Comparison of ENCODE assay signal across 8 cellular contexts in the genomic region with DNA sequence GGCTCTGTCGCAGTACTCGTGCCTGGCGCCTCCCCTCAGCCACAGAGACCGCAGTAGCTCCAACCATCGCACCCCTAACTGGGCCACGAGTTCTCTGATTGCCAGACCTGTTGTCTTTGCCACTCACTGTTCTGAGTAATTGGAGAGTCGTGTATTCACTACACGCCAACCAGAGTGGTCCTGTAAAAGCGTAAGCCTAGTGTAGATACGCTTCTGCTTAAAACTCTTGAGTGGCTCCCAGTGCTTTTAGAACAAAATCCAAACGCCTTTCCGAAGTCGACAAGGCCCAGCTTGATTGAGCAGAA. TPM values are rescaled to one million over a fixed set of nuclear protein-coding genes. Genes with fewer than 3 reads are reported as not detected.
DNase-seq lines count a peak whose midpoint lies in the region; ATAC-seq and TF ChIP-seq lines count a peak whose summit lies in the region.

No MANE protein-coding gene starts in this region.

- peak overlapping the region; percentile 77 for H3K27ac ChIP-seq in CD4-positive, alpha-beta memory T cell (ENCODE audit: low read depth, low read length)
- H3K27ac ChIP-seq in left lung (peak overlapping the region; percentile 79 to 87), suprapubic skin (peak overlapping the region; percentile 84)

- TF ChIP-seq EP300 in suprapubic skin (IDR thresholded peaks at IDR 0.05) = no peak

- H3K9me3 Mint-ChIP-seq in CD4-positive, alpha-beta memory T cell = no peaks in the 10 kb centered on the region
- H3K9me3 Mint-ChIP-seq in activated naive CD4-positive, alpha-beta T cell treated with anti-CD3 and anti-CD28 coated beads, Interleukin-2, amount 50 U/mL, for 72 hours = no peaks in the 10 kb centered on the region

- ATAC-seq in activated naive CD4-positive, alpha-beta T cell treated with anti-CD3 and anti-CD28 coated beads, Interleukin-2, amount 50 U/mL, for 72 hours = peak in 1 of 2 donors; percentile 74
- ATAC-seq in left lung (no peak), HG03097 (IDR thresholded peaks at IDR 0.05; ENCODE audit: low FRiP score, unreplicated experiment) (no peak), GM21619 (IDR thresholded peaks at IDR 0.05; ENCODE audit: unreplicated experiment) (no peak), GM18511 (IDR thresholded peaks at IDR 0.05; ENCODE audit: unreplicated experiment) (no peak)

- POLR2A ChIA-PET in CD4-positive, alpha-beta memory T cell (lab: Charles Lee; ENCODE audit: partially characterized antibody) = interaction anchor here (0.8 to 34.3 kb wide), 13 partner anchors 8 to 505 kb away, joined by 3 to 1508 read pairs (median 6); partner anchors contain the start of genes DDX28, DUS2, ESRP2 and NFATC3

- H3K27me3 Mint-ChIP-seq in CD4-positive, alpha-beta memory T cell = no peaks in the 10 kb centered on the region

- H3K9me3 ChIP-seq in CD4-positive, alpha-beta memory T cell (ENCODE audit: control insufficient read depth in 1 of 2, low read length in 2 of 2) = no peaks in the 10 kb centered on the region
- H3K9me3 ChIP-seq in left lung (no peaks in the 10 kb centered on the region), suprapubic skin (no peaks in the 10 kb centered on the region)

- H3K4me3 Mint-ChIP-seq in CD4-positive, alpha-beta memory T cell = peak overlapping the region; percentile 96 to 99 (median 98)

- peaks cover 26 to 47% of the 10 kb centered on the region in 2 donors for H3K36me3 Mint-ChIP-seq in CD4-positive, alpha-beta memory T cell
- H3K36me3 Mint-ChIP-seq in activated naive CD4-positive, alpha-beta T cell treated with anti-CD3 and anti-CD28 coated beads, Interleukin-2, amount 50 U/mL, for 72 hours = peaks cover 13 to 22% of the 10 kb centered on the region in 2 donors

- H3K27ac Mint-ChIP-seq in CD4-positive, alpha-beta memory T cell = peak overlapping the region; percentile 75 to 98 (median 96)
- peak overlapping the region; percentile 90 to 93 for H3K27ac Mint-ChIP-seq in activated naive CD4-positive, alpha-beta T cell treated with anti-CD3 and anti-CD28 coated beads, Interleukin-2, amount 50 U/mL, for 72 hours

- TF ChIP-seq CTCF in left lung (IDR thresholded peaks at IDR 0.05) = no peak
- TF ChIP-seq CTCF in suprapubic skin (IDR thresholded peaks at IDR 0.05) = no peak

- H3K4me3 ChIP-seq in CD4-positive, alpha-beta memory T cell (ENCODE audit: low read length in 2 of 2) = peak overlapping the region; percentile 91 to 95
- H3K4me3 ChIP-seq in Jurkat, Clone E6-1 (ENCODE audit: low read length) = peak overlapping the region; percentile 99
- H3K4me3 ChIP-seq in left lung (peak overlapping the region; percentile 61 to 88), suprapubic skin (peak overlapping the region; percentile 83)

- 0% methylated on average over 9 of the region's 13 CpGs for WGBS in suprapubic skin

- CTCF ChIA-PET in CD4-positive, alpha-beta memory T cell (lab: Charles Lee; ENCODE audit: partially characterized antibody) = interaction anchor here (0.8 to 4.1 kb wide), 20 partner anchors 8 to 107 kb away, joined by 3 to 84 read pairs (median 6); partner anchors contain the start of gene SLC7A6

- intact Hi-C loops in CD4-positive, alpha-beta memory T cell (cut with micrococcal nuclease) = loop anchor here (1.0 kb wide), 1 partner anchor 17 kb away; no protein-coding TSS in a partner anchor
- intact Hi-C loops in left lung (cut with DNase I) = no loop called here

- H3K4me1 ChIP-seq in CD4-positive, alpha-beta memory T cell (ENCODE audit: insufficient read depth, low read length) = peaks cover 53% of the 10 kb centered on the region
- H3K4me1 ChIP-seq in left lung (peaks cover 10 to 41% of the 10 kb centered on the region in 2 donors), suprapubic skin (peaks cover 31% of the 10 kb centered on the region)

- H3K27me3 ChIP-seq in CD4-positive, alpha-beta memory T cell (ENCODE audit: insufficient read depth, low read length) = no peaks in the 10 kb centered on the region
- H3K27me3 ChIP-seq in left lung (no peaks in the 10 kb centered on the region), suprapubic skin (no peaks in the 10 kb centered on the region)

- H3K4me1 Mint-ChIP-seq in CD4-positive, alpha-beta memory T cell = peaks cover 27 to 65% (median 46%) of the 10 kb centered on the region in 4 donors

- DNase-seq in CD4-positive, alpha-beta memory T cell = no peak
- DNase-seq in Jurkat, Clone E6-1 (ENCODE audit: low read depth, low spot score) = peak; percentile 41
- no peak for DNase-seq in activated naive CD4-positive, alpha-beta T cell treated with anti-CD3 and anti-CD28 coated beads, Interleukin-2, amount 50 U/mL, for 72 hours (ENCODE audit: low spot score in 2 of 2)
- no peak for DNase-seq in left lung
- peak in 1 of 2 donors; percentile 63 for DNase-seq in suprapubic skin (ENCODE audit: low spot score in 2 of 2)

- TF ChIP-seq POLR2A in suprapubic skin (IDR thresholded peaks at IDR 0.05) = no peak

- H3K36me3 ChIP-seq in CD4-positive, alpha-beta memory T cell (ENCODE audit: insufficient read depth, low read length) = peaks cover 27% of the 10 kb centered on the region
- peaks cover 0 to 38% of the 10 kb centered on the region in 2 donors for H3K36me3 ChIP-seq in left lung
- peaks cover 35% of the 10 kb centered on the region for H3K36me3 ChIP-seq in suprapubic skin

RNA-seq across cellular contexts. Expression of gene PRMT7, which starts 0.4 kb away (rescaled TPM):
- total RNA-seq in CD4-positive, alpha-beta memory T cell = 100 to 1,000 TPM in 1 of 2 experiments, 10 to 100 TPM in 1; 98.4 to 104 TPM
- polyA plus RNA-seq in CD4-positive, alpha-beta memory T cell = 10 to 100 TPM; 28.3 to 30.6 TPM
- 76.6 TPM for polyA plus RNA-seq in Jurkat, Clone E6-1 (2012; ENCODE audit: insufficient read depth, insufficient read length)
- 10 to 100 TPM; 33.7 to 80.2 TPM for total RNA-seq in activated naive CD4-positive, alpha-beta T cell treated with anti-CD3 and anti-CD28 coated beads, Interleukin-2, amount 50 U/mL, for 72 hours
- 10 to 100 TPM; 29.0 to 35.4 TPM for total RNA-seq in left lung
- 100 to 1,000 TPM in 1 of 4 donors, 10 to 100 TPM in 3; 38.8 to 101 (median 69.9) TPM for total RNA-seq in suprapubic skin

RNA-seq across cellular contexts. Expression of gene SLC7A6OS, which starts 0.5 kb away (rescaled TPM):
- total RNA-seq in CD4-positive, alpha-beta memory T cell = 10 to 100 TPM; 51.9 to 55.8 TPM
- 10 to 100 TPM; 22.4 to 25.2 TPM for polyA plus RNA-seq in CD4-positive, alpha-beta memory T cell
- 16.5 TPM for polyA plus RNA-seq in Jurkat, Clone E6-1 (2012; ENCODE audit: insufficient read depth, insufficient read length)
- 10 to 100 TPM; 21.4 to 29.6 TPM for total RNA-seq in activated naive CD4-positive, alpha-beta T cell treated with anti-CD3 and anti-CD28 coated beads, Interleukin-2, amount 50 U/mL, for 72 hours
- 10 to 100 TPM; 11.7 to 17.0 TPM for total RNA-seq in left lung
- 10 to 100 TPM in 2 of 4 donors, 1 to 10 TPM in 2; 8.8 to 18.1 (median 10.1) TPM for total RNA-seq in suprapubic skin

RNA-seq across cellular contexts. Expression of gene SLC7A6, which starts 46.9 kb away (rescaled TPM):
- total RNA-seq in CD4-positive, alpha-beta memory T cell = 100 to 1,000 TPM; 190 to 194 TPM
- polyA plus RNA-seq in CD4-positive, alpha-beta memory T cell = 10 to 100 TPM; 14.4 to 21.1 TPM
- 31.2 TPM for polyA plus RNA-seq in Jurkat, Clone E6-1 (2012; ENCODE audit: insufficient read depth, insufficient read length)
- total RNA-seq in activated naive CD4-positive, alpha-beta T cell treated with anti-CD3 and anti-CD28 coated beads, Interleukin-2, amount 50 U/mL, for 72 hours = 10 to 100 TPM; 69.0 to 97.7 TPM
- 10 to 100 TPM; 47.4 to 55.6 TPM for total RNA-seq in left lung
- 100 to 1,000 TPM in 1 of 4 donors, 10 to 100 TPM in 3; 31.5 to 167 (median 49.0) TPM for total RNA-seq in suprapubic skin
